ENCODE assay signal across 1 cellular context in the genomic region with DNA sequence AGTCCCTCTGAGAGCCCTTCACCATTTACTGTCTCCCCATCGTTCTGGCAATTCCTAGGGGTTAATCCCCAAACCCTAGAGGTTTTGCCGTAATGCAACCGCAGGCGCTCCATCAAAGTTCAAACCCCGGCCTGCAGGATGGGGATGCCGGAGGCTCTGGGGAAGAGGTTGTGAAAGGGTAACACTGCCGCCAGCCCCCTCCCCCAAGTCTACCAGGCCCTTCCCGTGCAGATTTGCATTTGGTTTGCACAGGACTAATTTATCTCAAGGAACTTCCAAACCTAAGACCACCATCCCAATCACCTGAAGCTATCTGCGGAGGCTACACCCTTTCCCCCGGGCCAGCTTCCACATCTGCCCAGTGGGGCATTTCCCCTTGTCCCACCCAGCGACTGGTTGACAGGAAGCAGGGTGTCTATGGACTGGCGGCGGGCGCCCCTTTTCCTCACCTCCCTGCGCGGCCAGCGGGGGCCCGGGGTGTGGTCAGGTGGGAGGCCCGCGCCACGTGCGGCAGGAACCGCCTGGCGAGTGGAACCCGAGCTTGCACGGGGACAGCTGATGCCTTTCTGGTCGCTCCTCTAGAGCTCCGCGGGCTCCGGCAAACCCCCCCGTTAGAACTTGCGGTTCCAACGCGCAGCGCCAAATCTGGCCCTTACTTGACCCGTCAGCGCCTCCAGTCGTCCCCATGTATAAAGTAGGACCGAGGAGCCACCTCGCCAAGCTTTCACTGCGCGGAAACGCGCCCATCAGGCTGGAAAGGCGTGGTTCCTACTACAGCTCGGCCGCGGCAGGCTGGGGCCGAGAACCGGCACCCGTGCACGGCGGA.
TF ChIP-seq lines count a peak whose summit lies in the region.

No MANE protein-coding gene starts in this region.

TF ChIP-seq in GM23338, 12 proteins besides CTCF, POLR2A, EP300 and RAD21 (continued from another document):
- TF ChIP-seq, protein P1, sequence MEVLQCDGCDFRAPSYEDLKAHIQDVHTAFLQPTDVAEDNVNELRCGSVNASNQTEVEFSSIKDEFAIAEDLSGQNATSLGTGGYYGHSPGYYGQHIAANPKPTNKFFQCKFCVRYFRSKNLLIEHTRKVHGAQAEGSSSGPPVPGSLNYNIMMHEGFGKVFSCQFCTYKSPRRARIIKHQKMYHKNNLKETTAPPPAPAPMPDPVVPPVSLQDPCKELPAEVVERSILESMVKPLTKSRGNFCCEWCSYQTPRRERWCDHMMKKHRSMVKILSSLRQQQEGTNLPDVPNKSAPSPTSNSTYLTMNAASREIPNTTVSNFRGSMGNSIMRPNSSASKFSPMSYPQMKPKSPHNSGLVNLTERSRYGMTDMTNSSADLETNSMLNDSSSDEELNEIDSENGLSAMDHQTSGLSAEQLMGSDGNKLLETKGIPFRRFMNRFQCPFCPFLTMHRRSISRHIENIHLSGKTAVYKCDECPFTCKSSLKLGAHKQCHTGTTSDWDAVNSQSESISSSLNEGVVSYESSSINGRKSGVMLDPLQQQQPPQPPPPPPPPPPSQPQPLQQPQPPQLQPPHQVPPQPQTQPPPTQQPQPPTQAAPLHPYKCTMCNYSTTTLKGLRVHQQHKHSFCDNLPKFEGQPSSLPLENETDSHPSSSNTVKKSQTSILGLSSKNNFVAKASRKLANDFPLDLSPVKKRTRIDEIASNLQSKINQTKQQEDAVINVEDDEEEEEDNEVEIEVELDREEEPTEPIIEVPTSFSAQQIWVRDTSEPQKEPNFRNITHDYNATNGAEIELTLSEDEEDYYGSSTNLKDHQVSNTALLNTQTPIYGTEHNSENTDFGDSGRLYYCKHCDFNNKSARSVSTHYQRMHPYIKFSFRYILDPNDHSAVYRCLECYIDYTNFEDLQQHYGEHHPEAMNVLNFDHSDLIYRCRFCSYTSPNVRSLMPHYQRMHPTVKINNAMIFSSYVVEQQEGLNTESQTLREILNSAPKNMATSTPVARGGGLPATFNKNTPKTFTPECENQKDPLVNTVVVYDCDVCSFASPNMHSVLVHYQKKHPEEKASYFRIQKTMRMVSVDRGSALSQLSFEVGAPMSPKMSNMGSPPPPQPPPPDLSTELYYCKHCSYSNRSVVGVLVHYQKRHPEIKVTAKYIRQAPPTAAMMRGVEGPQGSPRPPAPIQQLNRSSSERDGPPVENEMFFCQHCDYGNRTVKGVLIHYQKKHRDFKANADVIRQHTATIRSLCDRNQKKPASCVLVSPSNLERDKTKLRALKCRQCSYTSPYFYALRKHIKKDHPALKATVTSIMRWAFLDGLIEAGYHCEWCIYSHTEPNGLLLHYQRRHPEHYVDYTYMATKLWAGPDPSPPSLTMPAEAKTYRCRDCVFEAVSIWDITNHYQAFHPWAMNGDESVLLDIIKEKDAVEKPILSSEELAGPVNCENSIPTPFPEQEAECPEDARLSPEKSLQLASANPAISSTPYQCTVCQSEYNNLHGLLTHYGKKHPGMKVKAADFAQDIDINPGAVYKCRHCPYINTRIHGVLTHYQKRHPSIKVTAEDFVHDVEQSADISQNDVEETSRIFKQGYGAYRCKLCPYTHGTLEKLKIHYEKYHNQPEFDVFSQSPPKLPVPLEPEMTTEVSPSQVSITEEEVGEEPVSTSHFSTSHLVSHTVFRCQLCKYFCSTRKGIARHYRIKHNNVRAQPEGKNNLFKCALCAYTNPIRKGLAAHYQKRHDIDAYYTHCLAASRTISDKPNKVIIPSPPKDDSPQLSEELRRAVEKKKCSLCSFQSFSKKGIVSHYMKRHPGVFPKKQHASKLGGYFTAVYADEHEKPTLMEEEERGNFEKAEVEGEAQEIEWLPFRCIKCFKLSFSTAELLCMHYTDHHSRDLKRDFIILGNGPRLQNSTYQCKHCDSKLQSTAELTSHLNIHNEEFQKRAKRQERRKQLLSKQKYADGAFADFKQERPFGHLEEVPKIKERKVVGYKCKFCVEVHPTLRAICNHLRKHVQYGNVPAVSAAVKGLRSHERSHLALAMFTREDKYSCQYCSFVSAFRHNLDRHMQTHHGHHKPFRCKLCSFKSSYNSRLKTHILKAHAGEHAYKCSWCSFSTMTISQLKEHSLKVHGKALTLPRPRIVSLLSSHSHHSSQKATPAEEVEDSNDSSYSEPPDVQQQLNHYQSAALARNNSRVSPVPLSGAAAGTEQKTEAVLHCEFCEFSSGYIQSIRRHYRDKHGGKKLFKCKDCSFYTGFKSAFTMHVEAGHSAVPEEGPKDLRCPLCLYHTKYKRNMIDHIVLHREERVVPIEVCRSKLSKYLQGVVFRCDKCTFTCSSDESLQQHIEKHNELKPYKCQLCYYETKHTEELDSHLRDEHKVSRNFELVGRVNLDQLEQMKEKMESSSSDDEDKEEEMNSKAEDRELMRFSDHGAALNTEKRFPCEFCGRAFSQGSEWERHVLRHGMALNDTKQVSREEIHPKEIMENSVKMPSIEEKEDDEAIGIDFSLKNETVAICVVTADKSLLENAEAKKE (CRISPR knock-in tag; IDR thresholded peaks at IDR 0.05) = no peak
- no peak for TF ChIP-seq EZH2phosphoT487 (IDR thresholded peaks at IDR 0.05; ENCODE audit: unreplicated experiment)
- TF ChIP-seq, protein P2, sequence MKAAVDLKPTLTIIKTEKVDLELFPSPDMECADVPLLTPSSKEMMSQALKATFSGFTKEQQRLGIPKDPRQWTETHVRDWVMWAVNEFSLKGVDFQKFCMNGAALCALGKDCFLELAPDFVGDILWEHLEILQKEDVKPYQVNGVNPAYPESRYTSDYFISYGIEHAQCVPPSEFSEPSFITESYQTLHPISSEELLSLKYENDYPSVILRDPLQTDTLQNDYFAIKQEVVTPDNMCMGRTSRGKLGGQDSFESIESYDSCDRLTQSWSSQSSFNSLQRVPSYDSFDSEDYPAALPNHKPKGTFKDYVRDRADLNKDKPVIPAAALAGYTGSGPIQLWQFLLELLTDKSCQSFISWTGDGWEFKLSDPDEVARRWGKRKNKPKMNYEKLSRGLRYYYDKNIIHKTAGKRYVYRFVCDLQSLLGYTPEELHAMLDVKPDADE (IDR thresholded peaks at IDR 0.05) = no peak
- TF ChIP-seq EZH2 (IDR thresholded peaks at IDR 0.05; ENCODE audit: low read depth, unreplicated experiment) = no peak
- TF ChIP-seq JUNB (IDR thresholded peaks at IDR 0.05; ENCODE audit: unreplicated experiment) = no peak
- no peak for TF ChIP-seq POLR2AphosphoS5 (IDR thresholded peaks at IDR 0.05; ENCODE audit: low read depth)
- TF ChIP-seq, protein P3, sequence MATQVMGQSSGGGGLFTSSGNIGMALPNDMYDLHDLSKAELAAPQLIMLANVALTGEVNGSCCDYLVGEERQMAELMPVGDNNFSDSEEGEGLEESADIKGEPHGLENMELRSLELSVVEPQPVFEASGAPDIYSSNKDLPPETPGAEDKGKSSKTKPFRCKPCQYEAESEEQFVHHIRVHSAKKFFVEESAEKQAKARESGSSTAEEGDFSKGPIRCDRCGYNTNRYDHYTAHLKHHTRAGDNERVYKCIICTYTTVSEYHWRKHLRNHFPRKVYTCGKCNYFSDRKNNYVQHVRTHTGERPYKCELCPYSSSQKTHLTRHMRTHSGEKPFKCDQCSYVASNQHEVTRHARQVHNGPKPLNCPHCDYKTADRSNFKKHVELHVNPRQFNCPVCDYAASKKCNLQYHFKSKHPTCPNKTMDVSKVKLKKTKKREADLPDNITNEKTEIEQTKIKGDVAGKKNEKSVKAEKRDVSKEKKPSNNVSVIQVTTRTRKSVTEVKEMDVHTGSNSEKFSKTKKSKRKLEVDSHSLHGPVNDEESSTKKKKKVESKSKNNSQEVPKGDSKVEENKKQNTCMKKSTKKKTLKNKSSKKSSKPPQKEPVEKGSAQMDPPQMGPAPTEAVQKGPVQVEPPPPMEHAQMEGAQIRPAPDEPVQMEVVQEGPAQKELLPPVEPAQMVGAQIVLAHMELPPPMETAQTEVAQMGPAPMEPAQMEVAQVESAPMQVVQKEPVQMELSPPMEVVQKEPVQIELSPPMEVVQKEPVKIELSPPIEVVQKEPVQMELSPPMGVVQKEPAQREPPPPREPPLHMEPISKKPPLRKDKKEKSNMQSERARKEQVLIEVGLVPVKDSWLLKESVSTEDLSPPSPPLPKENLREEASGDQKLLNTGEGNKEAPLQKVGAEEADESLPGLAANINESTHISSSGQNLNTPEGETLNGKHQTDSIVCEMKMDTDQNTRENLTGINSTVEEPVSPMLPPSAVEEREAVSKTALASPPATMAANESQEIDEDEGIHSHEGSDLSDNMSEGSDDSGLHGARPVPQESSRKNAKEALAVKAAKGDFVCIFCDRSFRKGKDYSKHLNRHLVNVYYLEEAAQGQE (IDR thresholded peaks at IDR 0.05; ENCODE audit: unreplicated experiment) = no peak
- TF ChIP-seq ZNF331 (CRISPR knock-in tag; IDR thresholded peaks at IDR 0.05; ENCODE audit: low read depth) = no peak
- no peak for TF ChIP-seq STAT1 (IDR thresholded peaks at IDR 0.05; ENCODE audit: unreplicated experiment)
